In genomic region chr11:112583246-112583893, GRCh38 we compare ENCODE assay signal across 14 cellular contexts.
DNase-seq lines count a peak whose midpoint lies in the region; ATAC-seq lines count a peak whose summit lies in the region.
"Had no signal": no experiment of that assay in that cellular context is flagged by ENCODE, and none has a peak within 500 bp of the region (broad histone marks: within the 10 kb centered on the region; RNA-seq: fewer than 3 reads in every experiment).

No MANE protein-coding gene starts in this region.

- no peaks in the 10 kb centered on the region for H3K9me3 Mint-ChIP-seq in activated CD4-positive, alpha-beta memory T cell treated with anti-CD3 and anti-CD28 coated beads for 36 hours
- H3K9me3 Mint-ChIP-seq in activated CD4-positive, alpha-beta memory T cell treated with anti-CD3 and anti-CD28 coated beads, Interleukin-2, amount 10 ng/mL, durations not matched to agents 7 days and 5 days, result no peaks in the 10 kb centered on the region
- no peaks in the 10 kb centered on the region for H3K9me3 Mint-ChIP-seq in stimulated activated memory B cell treated with anti-CD40 and anti-IgM and Interleukin-4, amounts not matched to agents 10 μg/mL and 1 μg/mL and 100 μg/mL, for 72 hours
- H3K9me3 Mint-ChIP-seq: central memory CD8-positive, alpha-beta T cell had no signal

- no peak overlapping the region for H3K27ac Mint-ChIP-seq in activated CD4-positive, alpha-beta memory T cell treated with anti-CD3 and anti-CD28 coated beads for 36 hours
- H3K27ac Mint-ChIP-seq in activated CD4-positive, alpha-beta memory T cell treated with anti-CD3 and anti-CD28 coated beads, Interleukin-2, amount 10 ng/mL, durations not matched to agents 7 days and 5 days, result no peak overlapping the region
- H3K27ac Mint-ChIP-seq in stimulated activated memory B cell treated with anti-CD40 and anti-IgM and Interleukin-4, amounts not matched to agents 10 μg/mL and 1 μg/mL and 100 μg/mL, for 72 hours, result no peak overlapping the region

- CTCF ChIA-PET in activated CD4-positive, alpha-beta memory T cell treated with anti-CD3 and anti-CD28 coated beads for 36 hours (lab: Charles Lee), result interaction anchor here (1.0 to 2.2 kb wide), 3 partner anchors 9 to 706 kb away, joined by 3 to 8 read pairs (median 5); no protein-coding TSS in a partner anchor
- CTCF ChIA-PET in activated CD4-positive, alpha-beta memory T cell treated with anti-CD3 and anti-CD28 coated beads, Interleukin-2, amount 10 ng/mL, durations not matched to agents 7 days and 5 days (lab: Charles Lee), result interaction anchor here (1.2 kb wide), 1 partner anchor 706 kb away, joined by 3 read pairs; no protein-coding TSS in a partner anchor

- POLR2A ChIA-PET in activated CD4-positive, alpha-beta memory T cell treated with anti-CD3 and anti-CD28 coated beads for 36 hours (lab: Charles Lee), result no interaction called here
- POLR2A ChIA-PET in activated CD4-positive, alpha-beta memory T cell treated with anti-CD3 and anti-CD28 coated beads, Interleukin-2, amount 10 ng/mL, durations not matched to agents 7 days and 5 days (lab: Charles Lee), result interaction anchor here (0.7 kb wide), 1 partner anchor 319 kb away, joined by 3 read pairs; no protein-coding TSS in a partner anchor

- H3K27me3 Mint-ChIP-seq in activated CD4-positive, alpha-beta memory T cell treated with anti-CD3 and anti-CD28 coated beads for 36 hours, result peaks cover 2% of the 10 kb centered on the region
- H3K27me3 Mint-ChIP-seq in activated CD4-positive, alpha-beta memory T cell treated with anti-CD3 and anti-CD28 coated beads, Interleukin-2, amount 10 ng/mL, durations not matched to agents 7 days and 5 days, result peaks cover 8% of the 10 kb centered on the region
- peaks cover 11% of the 10 kb centered on the region for H3K27me3 Mint-ChIP-seq in stimulated activated memory B cell treated with anti-CD40 and anti-IgM and Interleukin-4, amounts not matched to agents 10 μg/mL and 1 μg/mL and 100 μg/mL, for 72 hours
- H3K27me3 Mint-ChIP-seq: central memory CD8-positive, alpha-beta T cell had no signal

- intact Hi-C loops in activated CD4-positive, alpha-beta memory T cell treated with anti-CD3 and anti-CD28 coated beads for 36 hours (cut with micrococcal nuclease), result no loop called here

- peak; percentile 13 for DNase-seq in activated CD4-positive, alpha-beta memory T cell treated with anti-CD3 and anti-CD28 coated beads for 36 hours
- no peak for DNase-seq in activated CD4-positive, alpha-beta memory T cell treated with anti-CD3 and anti-CD28 coated beads, Interleukin-2, amount 10 ng/mL, durations not matched to agents 7 days and 5 days
- no peak for DNase-seq in activated CD4-positive, CD25-positive, alpha-beta regulatory T cell treated with anti-CD3 and anti-CD28 coated beads, Interleukin-2, amount 50 U/mL, for 72 hours
- DNase-seq in NCI-H446 (lab: John Stamatoyannopoulos, UW) (no peak), NCI-H1092 (lab: John Stamatoyannopoulos, UW) (no peak)
- DNase-seq: activated T-cell treated with anti-CD3 and anti-CD28 coated beads for 4 hours, GF-D8, NCI-H345 had no signal

- H3K36me3 Mint-ChIP-seq in activated CD4-positive, alpha-beta memory T cell treated with anti-CD3 and anti-CD28 coated beads for 36 hours, result no peaks in the 10 kb centered on the region
- H3K36me3 Mint-ChIP-seq in activated CD4-positive, alpha-beta memory T cell treated with anti-CD3 and anti-CD28 coated beads, Interleukin-2, amount 10 ng/mL, durations not matched to agents 7 days and 5 days (ENCODE audit: low read depth), result no peaks in the 10 kb centered on the region
- no peaks in the 10 kb centered on the region for H3K36me3 Mint-ChIP-seq in stimulated activated memory B cell treated with anti-CD40 and anti-IgM and Interleukin-4, amounts not matched to agents 10 μg/mL and 1 μg/mL and 100 μg/mL, for 72 hours

- H3K4me1 Mint-ChIP-seq in activated CD4-positive, alpha-beta memory T cell treated with anti-CD3 and anti-CD28 coated beads for 36 hours (ENCODE audit: low read depth), result peaks cover 2% of the 10 kb centered on the region
- H3K4me1 Mint-ChIP-seq in activated CD4-positive, alpha-beta memory T cell treated with anti-CD3 and anti-CD28 coated beads, Interleukin-2, amount 10 ng/mL, durations not matched to agents 7 days and 5 days, result peaks cover 5% of the 10 kb centered on the region
- H3K4me1 Mint-ChIP-seq in stimulated activated memory B cell treated with anti-CD40 and anti-IgM and Interleukin-4, amounts not matched to agents 10 μg/mL and 1 μg/mL and 100 μg/mL, for 72 hours, result peaks cover 8% of the 10 kb centered on the region
- H3K4me1 Mint-ChIP-seq: central memory CD8-positive, alpha-beta T cell had no signal

- H3K4me3 Mint-ChIP-seq in activated CD4-positive, alpha-beta memory T cell treated with anti-CD3 and anti-CD28 coated beads for 36 hours, result no peak overlapping the region
- H3K4me3 Mint-ChIP-seq in activated CD4-positive, alpha-beta memory T cell treated with anti-CD3 and anti-CD28 coated beads, Interleukin-2, amount 10 ng/mL, durations not matched to agents 7 days and 5 days, result no peak overlapping the region
- no peak overlapping the region for H3K4me3 Mint-ChIP-seq in stimulated activated memory B cell treated with anti-CD40 and anti-IgM and Interleukin-4, amounts not matched to agents 10 μg/mL and 1 μg/mL and 100 μg/mL, for 72 hours
- H3K4me3 Mint-ChIP-seq: central memory CD8-positive, alpha-beta T cell had no signal

- ATAC-seq in GM21786 (IDR thresholded peaks at IDR 0.05; ENCODE audit: unreplicated experiment) (peak; percentile 91), HG03354 (IDR thresholded peaks at IDR 0.05; ENCODE audit: poor library complexity, severe bottlenecking, unreplicated experiment) (peak; percentile 94)
- ATAC-seq in stimulated activated memory B cell treated with anti-CD40 and anti-IgM and Interleukin-4, amounts not matched to agents 10 μg/mL and 1 μg/mL and 100 μg/mL, for 72 hours, result peak; percentile 77
- ATAC-seq: A549, HepG2 had no signal
